ENCODE assay signal across 26 cellular contexts in the genomic region with DNA sequence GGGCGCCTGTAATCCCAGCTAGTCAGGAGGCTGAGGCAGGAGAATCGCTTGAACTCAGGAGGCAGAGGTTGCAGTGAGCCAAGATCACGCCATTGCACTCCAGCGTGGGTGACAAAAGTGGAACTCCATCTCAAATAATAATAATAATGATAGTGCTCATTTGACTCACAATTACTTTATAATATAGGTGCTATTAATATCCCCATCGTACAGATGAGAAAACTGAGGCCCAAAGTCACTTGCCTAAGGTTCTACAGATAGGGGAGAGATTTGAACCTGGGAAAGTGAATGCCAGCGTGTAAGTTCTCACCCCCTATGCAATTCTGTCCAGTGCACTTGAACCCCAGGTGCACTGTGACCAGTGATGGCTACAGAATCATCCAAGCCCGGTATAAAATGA. TPM values are rescaled to one million over a fixed set of nuclear protein-coding genes. Genes with fewer than 3 reads are reported as not detected.
"Had no signal": no experiment of that assay in that cellular context is flagged by ENCODE, and none has a peak within 500 bp of the region (broad histone marks: within the 10 kb centered on the region; RNA-seq: fewer than 3 reads in every experiment).

No MANE protein-coding gene starts in this region.

- H3K36me3 ChIP-seq: esophagus squamous epithelium, gastrocnemius medialis, left ventricle myocardium inferior, ovary, prostate gland, thyroid gland had no signal

- H3K4me3 ChIP-seq: coronary artery, esophagus squamous epithelium, gastrocnemius medialis, left ventricle myocardium inferior, ovary, prostate gland, thyroid gland had no signal

- ATAC-seq: activated CD8-positive, alpha-beta memory T cell treated with anti-CD3 and anti-CD28 coated beads, Interleukin-2, amount 10 ng/mL, durations not matched to agents 7 days and 5 days; activated CD8-positive, alpha-beta T cell treated with anti-CD3 and anti-CD28 coated beads for 36 hours; activated T-helper 17 cell treated with anti-CD3 and anti-CD28 coated beads, Interleukin-2, amount 50 U/mL, for 72 hours; gastrocnemius medialis; natural killer cell treated with Interleukin-12 subunit alpha and Interleukin-12 subunit beta and Interleukin-15 and Interleukin-18, amount 100 ng/mL, for 72 hours had no signal

- H3K27me3 ChIP-seq: ovary, thyroid gland had no signal

- H3K36me3 Mint-ChIP-seq: mesothelial cell of epicardium; natural killer cell treated with Interleukin-12 subunit alpha and Interleukin-12 subunit beta and Interleukin-15 and Interleukin-18, amount 100 ng/mL, for 72 hours had no signal

- H3K27ac Mint-ChIP-seq: activated B cell treated with CpG ODN at 0.5 μM for 24 hours; activated CD8-positive, alpha-beta memory T cell treated with anti-CD3 and anti-CD28 coated beads, Interleukin-2, amount 10 ng/mL, durations not matched to agents 7 days and 5 days; endodermal cell; mesothelial cell of epicardium had no signal

- H3K9me3 ChIP-seq: esophagus squamous epithelium, gastrocnemius medialis, left ventricle myocardium inferior, ovary, prostate gland, thyroid gland had no signal

- H3K27me3 Mint-ChIP-seq: activated B cell treated with CpG ODN at 0.5 μM for 24 hours; activated CD8-positive, alpha-beta memory T cell treated with anti-CD3 and anti-CD28 coated beads, Interleukin-2, amount 10 ng/mL, durations not matched to agents 7 days and 5 days; activated CD8-positive, alpha-beta T cell treated with anti-CD3 and anti-CD28 coated beads for 36 hours; activated T-helper 17 cell treated with anti-CD3 and anti-CD28 coated beads, Interleukin-2, amount 50 U/mL, for 72 hours; natural killer cell treated with Interleukin-12 subunit alpha and Interleukin-12 subunit beta and Interleukin-15 and Interleukin-18, amount 100 ng/mL, for 72 hours had no signal

- H3K9me3 Mint-ChIP-seq: activated B cell treated with CpG ODN at 0.5 μM for 24 hours; activated CD8-positive, alpha-beta T cell treated with anti-CD3 and anti-CD28 coated beads for 36 hours; activated T-helper 17 cell treated with anti-CD3 and anti-CD28 coated beads, Interleukin-2, amount 50 U/mL, for 72 hours; endodermal cell; mesothelial cell of epicardium; natural killer cell treated with Interleukin-12 subunit alpha and Interleukin-12 subunit beta and Interleukin-15 and Interleukin-18, amount 100 ng/mL, for 72 hours had no signal

- DNase-seq: activated B cell treated with CpG ODN at 0.5 μM for 24 hours; activated CD4-positive, alpha-beta T cell treated with anti-CD3 and anti-CD28 coated beads for 4 hours; activated CD8-positive, alpha-beta memory T cell treated with anti-CD3 and anti-CD28 coated beads, Interleukin-2, amount 10 ng/mL, durations not matched to agents 7 days and 5 days; activated CD8-positive, alpha-beta T cell treated with anti-CD3 and anti-CD28 coated beads for 36 hours; central memory CD4-positive, alpha-beta T cell; endodermal cell; esophagus squamous epithelium; gastrocnemius medialis; head of caudate nucleus; hypothalamus; left ventricle myocardium inferior; mammary epithelial cell; ovary; stimulated activated CD4-positive, alpha-beta T cell treated with anti-CD3 and anti-CD28 coated beads, Interleukin-2, amount 100 ng/mL, for 48 hours; stimulated activated CD8-positive, alpha-beta memory T cell treated with anti-CD3 and anti-CD28 coated beads, Interleukin-4, amount 100 ng/mL, for 48 hours; stimulated activated naive CD4-positive, alpha-beta T cell treated with Interleukin-2 at 50 U/mL for 16 hours; substantia nigra; T1000; thyroid gland had no signal

- H3K4me1 Mint-ChIP-seq: endodermal cell had no signal

- H3K27ac ChIP-seq: coronary artery, esophagus squamous epithelium, gastrocnemius medialis, left ventricle myocardium inferior, ovary, prostate gland, thyroid gland had no signal

- H3K4me1 ChIP-seq: prostate gland, thyroid gland had no signal

- H3K4me3 Mint-ChIP-seq: activated B cell treated with CpG ODN at 0.5 μM for 24 hours; activated CD8-positive, alpha-beta memory T cell treated with anti-CD3 and anti-CD28 coated beads, Interleukin-2, amount 10 ng/mL, durations not matched to agents 7 days and 5 days; activated CD8-positive, alpha-beta T cell treated with anti-CD3 and anti-CD28 coated beads for 36 hours; endodermal cell; mesothelial cell of epicardium; natural killer cell treated with Interleukin-12 subunit alpha and Interleukin-12 subunit beta and Interleukin-15 and Interleukin-18, amount 100 ng/mL, for 72 hours had no signal

RNA-seq across cellular contexts. Expression of a gene that starts 5.9 kb away (rescaled TPM):
- total RNA-seq: endodermal cell, mammary epithelial cell, mesothelial cell of epicardium had no signal

RNA-seq across cellular contexts. Expression of a gene that starts 33.7 kb away (rescaled TPM):
- total RNA-seq: activated B cell treated with CpG ODN at 0.5 μM for 24 hours; activated CD8-positive, alpha-beta T cell treated with anti-CD3 and anti-CD28 coated beads for 36 hours; endodermal cell; esophagus squamous epithelium; gastrocnemius medialis; left ventricle myocardium inferior; mammary epithelial cell; mesothelial cell of epicardium; ovary; prostate gland; T-helper 1 cell treated with Interleukin-12 subunit alpha and Interleukin-12 subunit beta and Interleukin-4 antibody, amounts not matched to agents 30 ng/mL and 1 ng/mL, for 36 hours; thyroid gland; ureter had no signal
- polyA plus RNA-seq: mammary epithelial cell, ovary had no signal
